Comparison of ENCODE assay signal across 29 cellular contexts in genomic region chr20:48385527-48385926, GRCh38.
"Had no signal": no experiment of that assay in that cellular context is flagged by ENCODE, and none has a peak within 500 bp of the region (broad histone marks: within the 10 kb centered on the region; RNA-seq: fewer than 3 reads in every experiment).

No MANE protein-coding gene starts in this region.

- H3K4me1 ChIP-seq: SJSA1 had no signal

- H3K9me3 ChIP-seq: MG63, SJSA1, SK-N-SH had no signal

- DNase-seq: activated CD4-positive, alpha-beta T cell treated with anti-CD3 and anti-CD28 coated beads for 36 hours; activated CD4-positive, alpha-beta T cell treated with anti-CD3 and anti-CD28 coated beads, Interleukin-2, amount 10 ng/mL, durations not matched to agents 7 days and 5 days; activated CD4-positive, alpha-beta T cell treated with anti-CD3 and anti-CD28 coated beads, Interleukin-2, amount 50 U/mL, for 48 hours; activated CD8-positive, alpha-beta T cell treated with anti-CD3 and anti-CD28 coated beads, Interleukin-2, amount 10 ng/mL, durations not matched to agents 7 days and 5 days; activated naive CD4-positive, alpha-beta T cell treated with anti-CD3 and anti-CD28 coated beads, Interleukin-2, amount 50 U/mL, for 16 hours; activated naive CD8-positive, alpha-beta T cell treated with anti-CD3 and anti-CD28 coated beads for 36 hours; activated T-cell treated with anti-CD3 and anti-CD28 coated beads, Interleukin-2, amount 50 U/mL, for 4 hours; amniotic stem cell; aorta; brain microvascular endothelial cell; Kasumi-1; MG63; NCI-H1048; NCI-H1105 treated with DMSO at 0.1 percent for 48 hours; NCI-H1436; NCI-H1694; NCI-H1930; NCI-H2081 treated with DMSO at 0.1 percent for 48 hours; NCI-H226; NCI-H446 treated with DMSO at 0.1 percent for 48 hours; NCI-H524; NCI-H69; RPMI8226; SHP77 treated with DMSO at 0.1 percent for 48 hours; SK-N-SH had no signal

- H3K27me3 ChIP-seq: brain microvascular endothelial cell, cardiac muscle cell had no signal

- H3K4me2 ChIP-seq: SK-N-SH had no signal

- H3K27ac ChIP-seq: brain microvascular endothelial cell, cardiac muscle cell, SJSA1 had no signal

- H3K4me3 ChIP-seq: cardiac muscle cell, MG63, SJSA1 had no signal

- H3K36me3 ChIP-seq: brain microvascular endothelial cell, cardiac muscle cell, MG63, SJSA1 had no signal

- H3K9ac ChIP-seq: SK-N-SH had no signal

- ATAC-seq: activated CD4-positive, alpha-beta T cell treated with anti-CD3 and anti-CD28 coated beads for 36 hours; activated CD4-positive, CD25-positive, alpha-beta regulatory T cell treated with anti-CD3 and anti-CD28 coated beads, Interleukin-2, amount 50 U/mL, for 24 hours; activated CD8-positive, alpha-beta T cell treated with anti-CD3 and anti-CD28 coated beads, Interleukin-2, amount 10 ng/mL, durations not matched to agents 7 days and 5 days; activated T-cell treated with anti-CD3 and anti-CD28 coated beads, Interleukin-2, amount 50 U/mL, for 4 hours; Panc1 had no signal
